In genomic region chr13:30932481-30933333, GRCh38 we compare ENCODE assay signal across 15 cellular contexts. TPM values are rescaled to one million over a fixed set of nuclear protein-coding genes. Genes with fewer than 3 reads are reported as not detected.
DNase-seq lines count a peak whose midpoint lies in the region; ATAC-seq and TF ChIP-seq lines count a peak whose summit lies in the region.
"Had no signal": no experiment of that assay in that cellular context is flagged by ENCODE, and none has a peak within 500 bp of the region (broad histone marks: within the 10 kb centered on the region; RNA-seq: fewer than 3 reads in every experiment).

TEX26 (plus strand) TSS chr13:30932656; CDS start chr13:30932716, 60 bp downstream.

- H3K27ac Mint-ChIP-seq in WTC11 = no peak within 1 kb of the TSS
- no peak within 1 kb of the TSS for H3K27ac Mint-ChIP-seq in activated T-cell treated with anti-CD3 and anti-CD28 coated beads, Interleukin-2, amount 50 U/mL, for 72 hours

- TF ChIP-seq POLR2A in gastrocnemius medialis (IDR thresholded peaks at IDR 0.05) = no peak

- peaks cover 30% of the 10 kb centered on the region for H3K27me3 Mint-ChIP-seq in WTC11 (ENCODE audit: low read depth)
- H3K27me3 Mint-ChIP-seq in activated T-cell treated with anti-CD3 and anti-CD28 coated beads, Interleukin-2, amount 50 U/mL, for 72 hours (ENCODE audit: low read depth) = peaks cover 64% of the 10 kb centered on the region

- POLR2A ChIA-PET in AG04450 (lab: Yijun Ruan, JAX) (interaction anchor here (0.8 kb wide), 1 partner anchor 53 kb away, joined by 3 read pairs; no protein-coding TSS in a partner anchor), WTC11 (lab: Charles Lee) (no interaction called here)

- WGBS in mesendoderm (ENCODE audit: extremely low coverage, insufficient coverage, low lambda C conversion rate) = no CpG with 5 or more reads among the region's 32 CpGs

- peaks cover 24% of the 10 kb centered on the region for H3K4me1 Mint-ChIP-seq in WTC11
- peaks cover 2% of the 10 kb centered on the region for H3K4me1 Mint-ChIP-seq in activated T-cell treated with anti-CD3 and anti-CD28 coated beads, Interleukin-2, amount 50 U/mL, for 72 hours (ENCODE audit: low read depth)

- DNase-seq in AG04450 (ENCODE audit: low read depth, low spot score) (no peak), WTC11 (ENCODE audit: low spot score) (peak; percentile 83), globus pallidus (ENCODE audit: low spot score) (peak; percentile 10), mesendoderm (peak; percentile 90), SIG-M5 treated with dmso at 0.1 percent for 504 hours (lab: John Stamatoyannopoulos, UW; ENCODE audit: unreplicated experiment) (no peak), gastrocnemius medialis (no peak)
- no peak for DNase-seq in activated T-cell treated with anti-CD3 and anti-CD28 coated beads, Interleukin-2, amount 50 U/mL, for 72 hours
- DNase-seq: activated CD8-positive, alpha-beta memory T cell treated with anti-CD3 and anti-CD28 coated beads, Interleukin-2, amount 50 U/mL, for 48 hours; erythroblast; lower lobe of right lung; MG63; NCI-H226; tibial artery had no signal

- CTCF ChIA-PET in AG04450 (lab: Charles Lee) (interaction anchor here (1.0 to 1.3 kb wide), 2 partner anchors 31 to 67 kb away, joined by 3 to 4 read pairs; no protein-coding TSS in a partner anchor), WTC11 (lab: Charles Lee) (interaction anchor here (0.6 to 3.0 kb wide), 15 partner anchors 9 to 1808 kb away, joined by 3 to 13 read pairs (median 3); no protein-coding TSS in a partner anchor)

- peak; percentile 45 for TF ChIP-seq CTCF in AG04450 (IDR thresholded peaks at IDR 0.05; ENCODE audit: low read depth, low read length)
- no peak for TF ChIP-seq CTCF in WTC11 (IDR thresholded peaks at IDR 0.05)
- no peak for TF ChIP-seq CTCF in gastrocnemius medialis (IDR thresholded peaks at IDR 0.05 in 4 of 5, conservative IDR thresholded peaks at IDR 0.05 in 1 of 5)

- no peak within 1 kb of the TSS for H2BK5ac ChIP-seq in mesendoderm (ENCODE audit: low read length)

- no peak within 1 kb of the TSS for H3K27ac ChIP-seq in AG04450 (ENCODE audit: low read depth, low read length)
- no peak within 1 kb of the TSS for H3K27ac ChIP-seq in mesendoderm (ENCODE audit: low read depth, low read length)
- H3K27ac ChIP-seq in gastrocnemius medialis = no peak within 1 kb of the TSS
- H3K27ac ChIP-seq: lower lobe of right lung, tibial artery, VCaP had no signal

- H3K23ac ChIP-seq in mesendoderm (ENCODE audit: low read length) = no peak within 1 kb of the TSS

- no peaks in the 10 kb centered on the region; the same call in 1 of the 2 replicates for H3K9me3 ChIP-seq in AG04450 (ENCODE audit: control insufficient read depth, insufficient read depth, low read length)
- no peaks in the 10 kb centered on the region for H3K9me3 ChIP-seq in gastrocnemius medialis
- H3K9me3 ChIP-seq: lower lobe of right lung, MG63 had no signal

- in situ Hi-C loops in gastrocnemius medialis (cut with MboI; ENCODE audit: low sequenced_read_pairs in 4 of 4) = no loop called here

- ATAC-seq in WTC11 = peak; percentile 95
- ATAC-seq in GM21515 (IDR thresholded peaks at IDR 0.05; ENCODE audit: unreplicated experiment) = no peak
- no peak for ATAC-seq in gastrocnemius medialis
- no peak for ATAC-seq in activated T-cell treated with anti-CD3 and anti-CD28 coated beads, Interleukin-2, amount 50 U/mL, for 72 hours (replicated peaks in 1 of 2)
- ATAC-seq: lower lobe of right lung had no signal

- no peak within 1 kb of the TSS for H2BK120ac ChIP-seq in mesendoderm (ENCODE audit: low read depth, low read length)

- no peak within 1 kb of the TSS for H2BK15ac ChIP-seq in mesendoderm (replicated peaks; ENCODE audit: low read depth)

- H2AK5ac ChIP-seq in mesendoderm (ENCODE audit: low read length) = no peak within 1 kb of the TSS

- no peaks in the 10 kb centered on the region for H3K36me3 ChIP-seq in mesendoderm (ENCODE audit: control insufficient read depth, insufficient read depth, low read length)
- H3K36me3 ChIP-seq in gastrocnemius medialis = no peaks in the 10 kb centered on the region
- H3K36me3 ChIP-seq: lower lobe of right lung, MG63, tibial artery had no signal

- intact Hi-C loops in gastrocnemius medialis (cut with DNase I; ENCODE audit: low total_unique reads) = no loop called here

- H3K9ac ChIP-seq in mesendoderm (ENCODE audit: low read length) = peak within 1 kb of the TSS; percentile 56

- peaks cover 3% of the 10 kb centered on the region for H3K4me1 ChIP-seq in mesendoderm (ENCODE audit: control insufficient read depth, low read depth, low read length)
- H3K4me1 ChIP-seq in gastrocnemius medialis = no peaks in the 10 kb centered on the region
- H3K4me1 ChIP-seq: lower lobe of right lung had no signal

- peak within 1 kb of the TSS; percentile 62 for H3K4me3 Mint-ChIP-seq in WTC11
- H3K4me3 Mint-ChIP-seq in activated T-cell treated with anti-CD3 and anti-CD28 coated beads, Interleukin-2, amount 50 U/mL, for 72 hours = no peak within 1 kb of the TSS

- no peak within 1 kb of the TSS for H3K56ac ChIP-seq in mesendoderm (ENCODE audit: low read length)

- H3K4me2 ChIP-seq in mesendoderm (ENCODE audit: low read length) = peak within 1 kb of the TSS; percentile 23

- no peak within 1 kb of the TSS for H3K18ac ChIP-seq in mesendoderm (ENCODE audit: low read length)

- H3K4ac ChIP-seq in mesendoderm (ENCODE audit: low read depth, low read length) = no peak within 1 kb of the TSS

- H3K9me3 Mint-ChIP-seq in WTC11 = peaks cover 12% of the 10 kb centered on the region
- peaks cover 1 to 2% of the 10 kb centered on the region in 2 donors for H3K9me3 Mint-ChIP-seq in activated T-cell treated with anti-CD3 and anti-CD28 coated beads, Interleukin-2, amount 50 U/mL, for 72 hours

- H3K36me3 Mint-ChIP-seq in WTC11 = no peaks in the 10 kb centered on the region
- H3K36me3 Mint-ChIP-seq in activated T-cell treated with anti-CD3 and anti-CD28 coated beads, Interleukin-2, amount 50 U/mL, for 72 hours (ENCODE audit: insufficient read depth in 2 of 2) = no peaks in the 10 kb centered on the region

- no peaks in the 10 kb centered on the region for H3K79me1 ChIP-seq in mesendoderm (ENCODE audit: low read length)

- H4K8ac ChIP-seq in mesendoderm (ENCODE audit: low read depth, low read length) = no peak within 1 kb of the TSS

- H3K4me3 ChIP-seq in AG04450 (ENCODE audit: low read depth, low read length) (peak within 1 kb of the TSS; percentile 20; the same call in 1 of the 2 replicates), mesendoderm (ENCODE audit: low read length) (no peak within 1 kb of the TSS), gastrocnemius medialis (no peak within 1 kb of the TSS)
- H3K4me3 ChIP-seq: lower lobe of right lung, MG63 had no signal

- H3K27me3 ChIP-seq in AG04450 (ENCODE audit: control insufficient read depth, insufficient read depth, low read length) = peaks cover 25% of the 10 kb centered on the region
- no peaks in the 10 kb centered on the region for H3K27me3 ChIP-seq in mesendoderm (ENCODE audit: insufficient read depth, low read length, poor library complexity)
- peaks cover 8 to 9% (median 8%) of the 10 kb centered on the region in 3 donors for H3K27me3 ChIP-seq in gastrocnemius medialis

- no peaks in the 10 kb centered on the region for H3K79me2 ChIP-seq in mesendoderm (ENCODE audit: control insufficient read depth, insufficient read depth, low read length)

- no peak within 1 kb of the TSS for H4K5ac ChIP-seq in mesendoderm (ENCODE audit: low read length)

TF ChIP-seq in WTC11, 78 proteins besides CTCF, POLR2A, EP300 and RAD21 (continues in another document):
- TF ChIP-seq ZNF121 (CRISPR knock-in tag; IDR thresholded peaks at IDR 0.05) = peak; percentile 56
- no peak for TF ChIP-seq GABPB1 (CRISPR knock-in tag; IDR thresholded peaks at IDR 0.05)
- no peak for TF ChIP-seq ZNF532 (CRISPR knock-in tag; IDR thresholded peaks at IDR 0.05; ENCODE audit: borderline replicate concordance)
- TF ChIP-seq MXD4 (CRISPR knock-in tag; IDR thresholded peaks at IDR 0.05; ENCODE audit: borderline replicate concordance) = no peak

RNA-seq across cellular contexts. Expression of gene TEX26, which starts in this region (rescaled TPM):
- polyA plus RNA-seq in AG04450 (2011; rRNA removed) = 0.09 TPM in 1 of 2 replicates, not detected in the other
- not detected in 2 replicates for polyA minus RNA-seq in AG04450 (2011; rRNA and poly(A)+ RNA removed)
- total RNA-seq in WTC11 (2021) = not detected in 3 replicates
- 0.03 TPM for polyA plus RNA-seq in mesendoderm (2013, experiment 1 of 2)
- polyA plus RNA-seq in mesendoderm (2013, experiment 2 of 2) = not detected
- not detected for total RNA-seq in gastrocnemius medialis
- not detected for total RNA-seq in activated T-cell treated with anti-CD3 and anti-CD28 coated beads, Interleukin-2, amount 50 U/mL, for 72 hours

Comparison
In these comparisons a context has a peak if more than half of its experiments do, and no peak if none do; other contexts are left out.
1. Peak in DNase-seq and ATAC-seq in WTC11; RNA of the gene not detected or under 1 TPM.
2. DNase-seq: peak in globus pallidus (single experiment) and mesendoderm (single experiment); none in AG04450 (single experiment), SIG-M5 treated with dmso at 0.1 percent for 504 hours (single experiment), gastrocnemius medialis (0 of 2) and activated T-cell treated with anti-CD3 and anti-CD28 coated beads, Interleukin-2, amount 50 U/mL, for 72 hours (0 of 2).